Comparison of ENCODE assay signal across 12 cellular contexts in the genomic region with DNA sequence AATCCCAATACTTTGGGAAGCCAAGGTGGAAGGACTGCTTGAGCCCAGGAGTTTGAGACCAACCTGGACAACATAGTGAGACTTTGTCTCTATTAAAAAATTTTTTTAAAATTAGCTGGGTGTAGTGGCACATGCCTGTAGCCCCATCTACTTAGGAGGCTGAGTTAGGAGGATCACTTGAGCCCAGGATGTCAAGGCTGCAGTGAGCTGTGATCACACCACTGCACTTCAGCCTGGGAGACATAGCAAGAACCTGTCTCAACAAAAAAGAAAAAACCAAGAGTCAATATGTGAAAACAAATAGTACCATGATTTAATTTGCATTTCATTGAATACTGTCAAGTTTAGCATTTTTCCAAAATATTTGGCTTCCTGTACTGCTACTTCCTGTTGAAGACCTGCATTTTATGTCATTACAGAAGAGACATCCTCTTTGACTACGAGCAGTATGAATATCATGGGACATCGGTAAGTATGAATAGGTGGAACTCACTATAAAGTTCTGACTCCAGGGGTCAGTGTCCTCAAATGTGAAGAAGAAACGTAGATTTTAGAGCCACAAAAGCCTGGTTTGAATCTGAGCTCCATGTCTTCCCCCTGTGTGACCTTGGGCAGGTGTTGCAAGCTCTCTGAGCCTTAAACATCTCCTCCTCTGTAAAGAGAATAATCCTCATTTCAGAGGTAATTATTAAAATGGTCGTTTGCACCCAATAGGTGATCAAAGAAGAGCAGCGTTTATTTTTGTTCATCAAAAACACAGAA. TPM values are rescaled to one million over a fixed set of nuclear protein-coding genes. Genes with fewer than 3 reads are reported as not detected.
DNase-seq lines count a peak whose midpoint lies in the region; ATAC-seq and TF ChIP-seq lines count a peak whose summit lies in the region.
"Had no signal": no experiment of that assay in that cellular context is flagged by ENCODE, and none has a peak within 500 bp of the region (broad histone marks: within the 10 kb centered on the region; RNA-seq: fewer than 3 reads in every experiment).

No MANE protein-coding gene starts in this region.

- POLR2A ChIA-PET in AG04449 (lab: Yijun Ruan, JAX) = no interaction called here

- peak overlapping the region; percentile 9 for H3K27ac Mint-ChIP-seq in T-helper 17 cell
- H3K27ac Mint-ChIP-seq: immature natural killer cell; stimulated activated naive B cell treated with anti-CD40 and anti-IgM and Interleukin-4, amounts not matched to agents 10 μg/mL and 1 μg/mL and 100 μg/mL, for 72 hours had no signal

- H2AFZ ChIP-seq in DND-41 (ENCODE audit: low read depth, low read length) (no peak overlapping the region), hepatocyte (no peak overlapping the region)

- intact Hi-C loops in transverse colon (cut with DNase I; ENCODE audit: low total_unique reads) = no loop called here

- H4K20me1 ChIP-seq in DND-41 (ENCODE audit: insufficient read depth, low read length) (peaks cover 31% of the 10 kb centered on the region), hepatocyte (ENCODE audit: insufficient read depth, poor library complexity, severe bottlenecking) (no peaks in the 10 kb centered on the region)

- H3K4me1 Mint-ChIP-seq in T-helper 17 cell = peaks cover 8% of the 10 kb centered on the region
- H3K4me1 Mint-ChIP-seq: immature natural killer cell had no signal

- H3K9ac ChIP-seq in DND-41 (ENCODE audit: low read depth, low read length) = no peak overlapping the region

- TF ChIP-seq POLR2A in transverse colon (IDR thresholded peaks at IDR 0.05) = no peak

- H3K4me2 ChIP-seq in DND-41 (ENCODE audit: insufficient read depth, low read length) (no peak overlapping the region), hepatocyte (no peak overlapping the region)

- DNase-seq in AG04449 (ENCODE audit: low read depth, low spot score) = no peak
- DNase-seq in DND-41 = no peak
- DNase-seq in T-helper 17 cell = no peak
- DNase-seq in hepatocyte (ENCODE audit: low spot score) = no peak
- DNase-seq in D341Med (ENCODE audit: low spot score) = no peak
- DNase-seq in activated gamma-delta T cell treated with Interleukin-2 at 50 U/mL for 16 hours = no peak
- DNase-seq in transverse colon = no peak
- DNase-seq: activated CD8-positive, alpha-beta memory T cell treated with anti-CD3 and anti-CD28 coated beads for 24 hours; immature natural killer cell; NCI-H1436 treated with DMSO at 0.1 percent for 48 hours; stimulated activated naive B cell treated with anti-CD40 and anti-IgM and Interleukin-4, amounts not matched to agents 10 μg/mL and 1 μg/mL and 100 μg/mL, for 72 hours had no signal

- peaks cover 23% of the 10 kb centered on the region for H3K79me2 ChIP-seq in DND-41 (ENCODE audit: insufficient read depth, low read length)
- H3K79me2 ChIP-seq in hepatocyte = no peaks in the 10 kb centered on the region

- CTCF ChIA-PET in AG04449 (lab: Yijun Ruan, JAX) = interaction anchor here (0.9 to 4.2 kb wide), 6 partner anchors 13 to 135 kb away, joined by 3 to 66 read pairs (median 4); a partner anchor contains a TSS

- H3K27ac ChIP-seq in DND-41 (ENCODE audit: low read length) = no peak overlapping the region
- no peak overlapping the region for H3K27ac ChIP-seq in hepatocyte
- H3K27ac ChIP-seq in transverse colon = no peak overlapping the region

- H3K9me3 ChIP-seq in DND-41 (ENCODE audit: insufficient read depth, low read length, severe bottlenecking) = no peaks in the 10 kb centered on the region
- H3K9me3 ChIP-seq in T-helper 17 cell (ENCODE audit: control insufficient read depth, low read length, poor library complexity, severe bottlenecking) = no peaks in the 10 kb centered on the region
- no peaks in the 10 kb centered on the region for H3K9me3 ChIP-seq in hepatocyte (ENCODE audit: low read depth)
- H3K9me3 ChIP-seq in transverse colon = no peaks in the 10 kb centered on the region

- H3K4me3 ChIP-seq in AG04449 (ENCODE audit: low read depth, low read length) (no peak overlapping the region), DND-41 (ENCODE audit: low read depth in 1 of 2, low read length in 2 of 2) (no peak overlapping the region), hepatocyte (no peak overlapping the region), transverse colon (no peak overlapping the region)

- peaks cover 100% of the 10 kb centered on the region for H3K36me3 ChIP-seq in DND-41 (ENCODE audit: insufficient read depth, low read length)
- no peaks in the 10 kb centered on the region for H3K36me3 ChIP-seq in hepatocyte (replicated peaks; ENCODE audit: insufficient read depth, low read depth)
- H3K36me3 ChIP-seq in transverse colon = no peaks in the 10 kb centered on the region

- TF ChIP-seq EP300 in transverse colon (IDR thresholded peaks at IDR 0.05; ENCODE audit: low read depth) = no peak

- in situ Hi-C loops in transverse colon (cut with MboI; ENCODE audit: low pct_ligation_motif_present in 1 of 4, low pct_unique_long_range_greater_than_20kb in 1 of 4, low sequenced_read_pairs in 3 of 4) = no loop called here

- WGBS in hepatocyte (ENCODE audit: low lambda C conversion rate, missing lambda C conversion rate) = 89% methylated on average over 5 of the region's 5 CpGs
- 57 to 72% methylated on average over 4 to 5 of the region's 5 CpGs for WGBS in transverse colon (ENCODE audit: low coverage in 1 of 2), 2 donors

- ATAC-seq in DND-41 (ENCODE audit: insufficient read depth, low read depth) (no peak), T-helper 17 cell (no peak), HG02973 (IDR thresholded peaks at IDR 0.05; ENCODE audit: unreplicated experiment) (no peak)
- ATAC-seq: stimulated activated naive B cell treated with anti-CD40 and anti-IgM and Interleukin-4, amounts not matched to agents 10 μg/mL and 1 μg/mL and 100 μg/mL, for 72 hours had no signal

- H3K4me1 ChIP-seq in DND-41 (ENCODE audit: insufficient read depth, low read length) (no peaks in the 10 kb centered on the region), hepatocyte (ENCODE audit: insufficient read depth) (no peaks in the 10 kb centered on the region), transverse colon (no peaks in the 10 kb centered on the region)

- no peaks in the 10 kb centered on the region for H3K9me2 ChIP-seq in hepatocyte (replicated peaks; ENCODE audit: insufficient read depth)

- peaks cover 6% of the 10 kb centered on the region for H3K36me3 Mint-ChIP-seq in T-helper 17 cell (ENCODE audit: low read depth)
- H3K36me3 Mint-ChIP-seq: immature natural killer cell had no signal

- H3K27me3 Mint-ChIP-seq in T-helper 17 cell = no peaks in the 10 kb centered on the region
- H3K27me3 Mint-ChIP-seq: stimulated activated naive B cell treated with anti-CD40 and anti-IgM and Interleukin-4, amounts not matched to agents 10 μg/mL and 1 μg/mL and 100 μg/mL, for 72 hours had no signal

- TF ChIP-seq CTCF in AG04449 (IDR thresholded peaks at IDR 0.05; ENCODE audit: insufficient read depth, low read length, missing control alignments) = peak; percentile 5
- TF ChIP-seq CTCF in DND-41 (IDR thresholded peaks at IDR 0.05; ENCODE audit: borderline replicate concordance, extremely low read depth, low read length, poor library complexity, severe bottlenecking) = peak; percentile 20
- TF ChIP-seq CTCF in hepatocyte (IDR thresholded peaks at IDR 0.05; ENCODE audit: poor library complexity) = peak; percentile 21
- TF ChIP-seq CTCF in transverse colon (IDR thresholded peaks at IDR 0.05) = no peak

- H3K27me3 ChIP-seq in DND-41 (ENCODE audit: insufficient read depth, low read length, poor library complexity) (no peaks in the 10 kb centered on the region), hepatocyte (no peaks in the 10 kb centered on the region), transverse colon (no peaks in the 10 kb centered on the region)

- no peak overlapping the region for H3K4me3 Mint-ChIP-seq in T-helper 17 cell
- H3K4me3 Mint-ChIP-seq: immature natural killer cell; stimulated activated naive B cell treated with anti-CD40 and anti-IgM and Interleukin-4, amounts not matched to agents 10 μg/mL and 1 μg/mL and 100 μg/mL, for 72 hours had no signal

RNA-seq across cellular contexts. Expression of a gene that starts 16.0 kb away (rescaled TPM):
- under 1 TPM; 0.32 to 0.37 TPM for total RNA-seq in T-helper 17 cell
- total RNA-seq in hepatocyte = 6.5 and 7.1 TPM in 2 replicates
- polyA plus RNA-seq in hepatocyte = 3.5 and 3.7 TPM in 2 replicates
- 1 to 10 TPM in 3 of 4 donors, not detected in 1; 1.1 to 2.0 (median 1.2) TPM for total RNA-seq in transverse colon

RNA-seq across cellular contexts. Expression of a gene that starts 16.8 kb away (rescaled TPM):
- total RNA-seq in T-helper 17 cell (10 to 100 TPM; 76.3 to 79.2 TPM), hepatocyte (48.6 and 51.5 TPM in 2 replicates), transverse colon (10 to 100 TPM in 3 of 4 donors, 1 to 10 TPM in 1; 4.9 to 57.2 (median 36.8) TPM)
- polyA plus RNA-seq in hepatocyte = 79.1 and 86.0 TPM in 2 replicates

RNA-seq across cellular contexts. Expression of a gene that starts 28.5 kb away (rescaled TPM):
- 10 to 100 TPM in 1 of 2 donors, under 1 TPM in 1; 0.87 to 20.0 TPM for total RNA-seq in T-helper 17 cell
- 4.9 and 8.9 TPM in 2 replicates for total RNA-seq in hepatocyte
- polyA plus RNA-seq in hepatocyte = 9.9 and 12.0 TPM in 2 replicates
- 100 to 1,000 TPM in 1 of 4 donors, 10 to 100 TPM in 3; 29.5 to 126 (median 63.9) TPM for total RNA-seq in transverse colon

RNA-seq across cellular contexts. Expression of a gene that starts 48.2 kb away (rescaled TPM):
- 10 to 100 TPM; 31.6 to 32.7 TPM for total RNA-seq in T-helper 17 cell
- 26.4 and 29.5 TPM in 2 replicates for total RNA-seq in hepatocyte
- polyA plus RNA-seq in hepatocyte = 29.0 and 32.4 TPM in 2 replicates
- 10 to 100 TPM; 26.6 to 50.7 (median 39.4) TPM for total RNA-seq in transverse colon

Comparison
In these comparisons a context has a peak if more than half of its experiments do, and no peak if none do; other contexts are left out.
1. CTCF ChIP-seq: peak in AG04449 (single experiment), DND-41 (single experiment) and hepatocyte (single experiment); none in transverse colon (0 of 5).